Comparison of ENCODE assay signal across 33 cellular contexts in genomic region chr11:36550385-36551115, GRCh38. TPM values are rescaled to one million over a fixed set of nuclear protein-coding genes. Genes with fewer than 3 reads are reported as not detected.
"Had no signal": no experiment of that assay in that cellular context is flagged by ENCODE, and none has a peak within 500 bp of the region (broad histone marks: within the 10 kb centered on the region; RNA-seq: fewer than 3 reads in every experiment).

No MANE protein-coding gene starts in this region.

- H3K4me1 ChIP-seq: ascending aorta had no signal

- DNase-seq: activated CD4-positive, alpha-beta memory T cell treated with anti-CD3 and anti-CD28 coated beads, Interleukin-2, amount 10 ng/mL, durations not matched to agents 7 days and 5 days; activated CD4-positive, alpha-beta T cell treated with anti-CD3 and anti-CD28 coated beads for 36 hours; activated CD4-positive, alpha-beta T cell treated with anti-CD3 and anti-CD28 coated beads, Interleukin-2, amount 50 U/mL, for 1 hour; activated CD8-positive, alpha-beta memory T cell treated with anti-CD3 and anti-CD28 coated beads for 24 hours; activated CD8-positive, alpha-beta memory T cell treated with anti-CD3 and anti-CD28 coated beads, Interleukin-2, amount 10 ng/mL, durations not matched to agents 7 days and 5 days; activated CD8-positive, alpha-beta memory T cell treated with anti-CD3 and anti-CD28 coated beads, Interleukin-2, amount 50 U/mL, for 48 hours; activated effector memory CD4-positive, alpha-beta T cell treated with Interleukin-2 at 50 U/mL for 16 hours; activated naive CD4-positive, alpha-beta T cell treated with anti-CD3 and anti-CD28 coated beads, Interleukin-2, amount 50 U/mL, for 16 hours; activated naive CD8-positive, alpha-beta T cell treated with anti-CD3 and anti-CD28 coated beads for 36 hours; activated T-cell treated with anti-CD3 and anti-CD28 coated beads, Interleukin-2, amount 50 U/mL, for 48 hours; amniotic stem cell; NCI-H1092 treated with DMSO at 0.1 percent for 48 hours; NCI-H1417; NCI-H146; NCI-H187; NCI-H2029 treated with DMSO at 0.1 percent for 48 hours; NCI-H2107; NCI-H2171; NCI-H510A; NCI-H526; NCI-H748 treated with DMSO at 0.1 percent for 48 hours; NK-92 treated with Interleukin-12 subunit alpha and Interleukin-12 subunit beta, amount 100 ng/mL, for 24 hours; Right ventricle myocardium superior; SW 1271; T1000 had no signal

- H3K4me3 Mint-ChIP-seq: activated CD4-positive, alpha-beta memory T cell treated with anti-CD3 and anti-CD28 coated beads, Interleukin-2, amount 10 ng/mL, durations not matched to agents 7 days and 5 days; activated CD4-positive, alpha-beta T cell treated with anti-CD3 and anti-CD28 coated beads for 36 hours; activated CD8-positive, alpha-beta memory T cell treated with anti-CD3 and anti-CD28 coated beads, Interleukin-2, amount 10 ng/mL, durations not matched to agents 7 days and 5 days; activated naive CD8-positive, alpha-beta T cell treated with anti-CD3 and anti-CD28 coated beads for 36 hours; WTC11 had no signal

- ATAC-seq: activated CD4-positive, alpha-beta T cell treated with anti-CD3 and anti-CD28 coated beads for 36 hours; activated CD4-positive, CD25-positive, alpha-beta regulatory T cell treated with anti-CD3 and anti-CD28 coated beads, Interleukin-2, amount 50 U/mL, for 24 hours; activated CD8-positive, alpha-beta memory T cell treated with anti-CD3 and anti-CD28 coated beads, Interleukin-2, amount 10 ng/mL, durations not matched to agents 7 days and 5 days; WTC11 had no signal

- H3K9me3 Mint-ChIP-seq: activated CD4-positive, alpha-beta memory T cell treated with anti-CD3 and anti-CD28 coated beads, Interleukin-2, amount 10 ng/mL, durations not matched to agents 7 days and 5 days had no signal

- H3K36me3 ChIP-seq: ascending aorta, cardiac muscle cell had no signal

- H3K4me3 ChIP-seq: ascending aorta, cardiac muscle cell had no signal

- H3K27me3 ChIP-seq: ascending aorta, cardiac muscle cell had no signal

- H3K36me3 Mint-ChIP-seq: activated CD8-positive, alpha-beta memory T cell treated with anti-CD3 and anti-CD28 coated beads, Interleukin-2, amount 10 ng/mL, durations not matched to agents 7 days and 5 days; activated naive CD8-positive, alpha-beta T cell treated with anti-CD3 and anti-CD28 coated beads for 36 hours had no signal

- H3K27ac ChIP-seq: ascending aorta, cardiac muscle cell had no signal

- H3K27ac Mint-ChIP-seq: activated CD4-positive, alpha-beta memory T cell treated with anti-CD3 and anti-CD28 coated beads, Interleukin-2, amount 10 ng/mL, durations not matched to agents 7 days and 5 days; activated CD4-positive, alpha-beta T cell treated with anti-CD3 and anti-CD28 coated beads for 36 hours; activated CD8-positive, alpha-beta memory T cell treated with anti-CD3 and anti-CD28 coated beads, Interleukin-2, amount 10 ng/mL, durations not matched to agents 7 days and 5 days; activated naive CD8-positive, alpha-beta T cell treated with anti-CD3 and anti-CD28 coated beads for 36 hours; WTC11 had no signal

- H3K9me3 ChIP-seq: ascending aorta had no signal

- H3K4me1 Mint-ChIP-seq: activated CD4-positive, alpha-beta memory T cell treated with anti-CD3 and anti-CD28 coated beads, Interleukin-2, amount 10 ng/mL, durations not matched to agents 7 days and 5 days; activated CD4-positive, alpha-beta T cell treated with anti-CD3 and anti-CD28 coated beads for 36 hours; activated naive CD8-positive, alpha-beta T cell treated with anti-CD3 and anti-CD28 coated beads for 36 hours; WTC11 had no signal

RNA-seq across cellular contexts. Expression of gene RAG1, which starts 17.3 kb away (rescaled TPM):
- total RNA-seq: OCI-LY7 had no signal
- polyA plus RNA-seq: cardiac muscle cell had no signal

RNA-seq across cellular contexts. Expression of gene IFTAP, which starts 43.8 kb away (rescaled TPM):
- total RNA-seq: OCI-LY7 had no signal

RNA-seq across cellular contexts. Expression of gene RAG2, which starts 47.5 kb away (rescaled TPM):
- total RNA-seq: activated CD4-positive, alpha-beta memory T cell treated with anti-CD3 and anti-CD28 coated beads, Interleukin-2, amount 10 ng/mL, durations not matched to agents 7 days and 5 days; activated CD4-positive, alpha-beta T cell treated with anti-CD3 and anti-CD28 coated beads for 36 hours; activated CD8-positive, alpha-beta memory T cell treated with anti-CD3 and anti-CD28 coated beads, Interleukin-2, amount 10 ng/mL, durations not matched to agents 7 days and 5 days; activated naive CD8-positive, alpha-beta T cell treated with anti-CD3 and anti-CD28 coated beads for 36 hours; ascending aorta; cardiac muscle cell; M059J; OCI-LY7; Right ventricle myocardium superior; T-helper 1 cell treated with Interleukin-12 subunit alpha and Interleukin-12 subunit beta and Interleukin-4 antibody, amounts not matched to agents 30 ng/mL and 1 ng/mL, for 36 hours; T-helper 2 cell treated with Interferon-gamma antibody and Interleukin-4, amounts not matched to agents 100 ng/mL and 5 ng/mL, for 36 hours; WTC11 had no signal
